In genomic region chr2:78654941-78655340, GRCh38 we compare ENCODE assay signal across 33 cellular contexts.
"Had no signal": no experiment of that assay in that cellular context is flagged by ENCODE, and none has a peak within 500 bp of the region (broad histone marks: within the 10 kb centered on the region; RNA-seq: fewer than 3 reads in every experiment).

No MANE protein-coding gene starts in this region.

- H3K9ac ChIP-seq: KMS-11 had no signal

- H3K36me3 ChIP-seq: adrenal gland, WERI-Rb-1 had no signal

- H3K27ac ChIP-seq: adrenal gland, KMS-11, WERI-Rb-1 had no signal

- ATAC-seq: activated CD8-positive, alpha-beta T cell treated with anti-CD3 and anti-CD28 coated beads, Interleukin-2, amount 10 ng/mL, durations not matched to agents 7 days and 5 days; activated naive CD4-positive, alpha-beta T cell treated with anti-CD3 and anti-CD28 coated beads, Interleukin-2, amount 50 U/mL, for 72 hours; activated T-cell treated with anti-CD3 and anti-CD28 coated beads, Interleukin-2, amount 50 U/mL, for 4 hours; Panc1; SK-N-SH treated with all-trans-retinoic acid at 6 μM for 48 hours; T-cell; T-helper 17 cell had no signal

- H3K4me1 ChIP-seq: adrenal gland had no signal

- H3K4me3 ChIP-seq: adrenal gland had no signal

- H3K27ac Mint-ChIP-seq: activated CD4-positive, alpha-beta T cell treated with anti-CD3 and anti-CD28 coated beads, Interleukin-2, amount 10 ng/mL, durations not matched to agents 7 days and 5 days; activated CD8-positive, alpha-beta T cell treated with anti-CD3 and anti-CD28 coated beads, Interleukin-2, amount 10 ng/mL, durations not matched to agents 7 days and 5 days; activated naive CD4-positive, alpha-beta T cell treated with anti-CD3 and anti-CD28 coated beads for 36 hours; activated naive CD4-positive, alpha-beta T cell treated with anti-CD3 and anti-CD28 coated beads, Interleukin-2, amount 50 U/mL, for 72 hours; activated T-helper 1 cell treated with anti-CD3 and anti-CD28 coated beads, Interleukin-12 subunit alpha, Interleukin-12 subunit beta, Interleukin-2, Interleukin-4 antibody, amounts not matched to agents 30 ng/mL and 10 ng/mL and 1 ng/mL, durations not matched to agents 14 hours and 24 hours and 36 hours; brain; T-cell; T-helper 17 cell had no signal

- H3K4me3 Mint-ChIP-seq: activated CD4-positive, alpha-beta T cell treated with anti-CD3 and anti-CD28 coated beads, Interleukin-2, amount 10 ng/mL, durations not matched to agents 7 days and 5 days; activated CD8-positive, alpha-beta T cell treated with anti-CD3 and anti-CD28 coated beads, Interleukin-2, amount 10 ng/mL, durations not matched to agents 7 days and 5 days; activated naive CD4-positive, alpha-beta T cell treated with anti-CD3 and anti-CD28 coated beads for 36 hours; activated T-cell treated with anti-CD3 and anti-CD28 coated beads, Interleukin-2, amount 50 U/mL, for 4 hours; activated T-helper 1 cell treated with anti-CD3 and anti-CD28 coated beads, Interleukin-12 subunit alpha, Interleukin-12 subunit beta, Interleukin-2, Interleukin-4 antibody, amounts not matched to agents 30 ng/mL and 10 ng/mL and 1 ng/mL, durations not matched to agents 14 hours and 24 hours and 36 hours; brain; T-cell; T-helper 17 cell had no signal

- H3K27me3 ChIP-seq: adrenal gland had no signal

- H3K4me2 ChIP-seq: KMS-11 had no signal

- H3K9me3 ChIP-seq: adrenal gland had no signal

- DNase-seq: activated CD4-positive, alpha-beta T cell treated with anti-CD3 and anti-CD28 coated beads, Interleukin-2, amount 10 ng/mL, durations not matched to agents 7 days and 5 days; activated CD4-positive, alpha-beta T cell treated with anti-CD3 and anti-CD28 coated beads, Interleukin-2, amount 50 U/mL, for 48 hours; activated CD8-positive, alpha-beta memory T cell treated with anti-CD3 and anti-CD28 coated beads, Interleukin-2, amount 50 U/mL, for 4 hours; activated CD8-positive, alpha-beta T cell treated with anti-CD3 and anti-CD28 coated beads, Interleukin-2, amount 10 ng/mL, durations not matched to agents 7 days and 5 days; activated gamma-delta T cell treated with Interleukin-2 at 50 U/mL for 16 hours; activated naive CD4-positive, alpha-beta T cell treated with anti-CD3 and anti-CD28 coated beads for 36 hours; activated T-cell treated with anti-CD3 and anti-CD28 coated beads for 4 hours; activated T-cell treated with anti-CD3 and anti-CD28 coated beads, Interleukin-2, amount 50 U/mL, for 4 hours; adrenal gland; central memory CD4-positive, alpha-beta T cell; MM.1S; NCI-H1092 treated with DMSO at 0.1 percent for 48 hours; NCI-H1417 treated with DMSO at 0.1 percent for 48 hours; NCI-H187 treated with DMSO at 0.1 percent for 48 hours; NCI-H2081; NCI-H2171 treated with DMSO at 0.1 percent for 48 hours; NCI-H2227 treated with DMSO at 0.1 percent for 48 hours; NCI-H446; NCI-H510A treated with DMSO at 0.1 percent for 48 hours; NCI-H526 treated with DMSO at 0.1 percent for 48 hours; NCI-H774; RPMI8226; SIG-M5; T-cell; T-helper 17 cell; T-helper 9 cell; WERI-Rb-1 had no signal

- H3K4me1 Mint-ChIP-seq: activated CD4-positive, alpha-beta T cell treated with anti-CD3 and anti-CD28 coated beads, Interleukin-2, amount 10 ng/mL, durations not matched to agents 7 days and 5 days; brain; T-cell; T-helper 17 cell had no signal

- H3K27me3 Mint-ChIP-seq: activated CD4-positive, alpha-beta T cell treated with anti-CD3 and anti-CD28 coated beads, Interleukin-2, amount 10 ng/mL, durations not matched to agents 7 days and 5 days; brain; T-cell; T-helper 17 cell had no signal

- H3K36me3 Mint-ChIP-seq: brain, T-cell had no signal
